ENCODE assay signal across 14 cellular contexts in the genomic region with DNA sequence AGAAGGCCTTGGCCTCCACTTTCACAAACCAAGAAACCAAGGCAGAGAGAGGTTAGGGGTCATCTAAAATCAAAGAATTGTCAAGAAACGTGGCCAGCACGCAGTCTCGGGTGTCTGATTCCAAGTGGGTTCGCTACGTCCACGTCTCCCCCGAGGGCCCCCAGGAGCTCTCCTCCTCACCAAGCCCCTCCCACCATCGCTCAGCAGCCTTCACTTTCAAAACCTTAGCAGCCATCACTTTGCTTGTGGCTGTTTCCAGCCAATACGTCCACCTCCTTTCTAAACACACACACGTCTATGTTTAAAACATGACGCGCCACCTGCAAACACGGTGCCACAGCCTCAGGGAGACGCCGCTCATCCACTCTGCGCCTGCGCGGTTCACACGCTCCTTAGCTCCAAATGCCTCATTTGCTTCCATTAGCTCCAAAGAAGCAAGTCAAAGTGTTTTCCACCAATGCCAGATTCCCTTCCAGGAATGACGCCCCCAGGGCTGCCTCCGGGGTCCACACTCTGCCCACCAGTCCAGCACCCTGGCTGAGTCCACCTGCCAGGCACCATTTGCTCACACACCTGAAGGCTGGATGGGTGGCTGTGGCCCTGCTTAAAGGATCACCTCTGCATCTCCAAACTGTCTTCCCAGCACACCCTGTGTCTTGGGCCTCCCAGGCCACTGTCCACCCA. TPM values are rescaled to one million over a fixed set of nuclear protein-coding genes. Genes with fewer than 3 reads are reported as not detected.
DNase-seq lines count a peak whose midpoint lies in the region; ATAC-seq and TF ChIP-seq lines count a peak whose summit lies in the region.
"Had no signal": no experiment of that assay in that cellular context is flagged by ENCODE, and none has a peak within 500 bp of the region (broad histone marks: within the 10 kb centered on the region; RNA-seq: fewer than 3 reads in every experiment).

No MANE protein-coding gene starts in this region.

- H2BK120ac ChIP-seq in trophoblast cell (ENCODE audit: insufficient read depth, low read length, poor library complexity) = no peak overlapping the region

- no peak overlapping the region for H3K23ac ChIP-seq in trophoblast cell (ENCODE audit: low read length)

- peaks cover 8% of the 10 kb centered on the region for H3K9me3 Mint-ChIP-seq in T-helper 1 cell treated with Interleukin-12 subunit alpha and Interleukin-12 subunit beta and Interleukin-4 antibody, amounts not matched to agents 30 μg/mL and 1 μg/mL, for 36 hours
- H3K9me3 Mint-ChIP-seq in HFFc6 = peaks cover 15% of the 10 kb centered on the region
- no peaks in the 10 kb centered on the region for H3K9me3 Mint-ChIP-seq in central memory CD8-positive, alpha-beta T cell
- H3K9me3 Mint-ChIP-seq in neural crest cell = no peaks in the 10 kb centered on the region

- no peak overlapping the region for H3K4ac ChIP-seq in trophoblast cell (ENCODE audit: low read depth, low read length)

- H3K9me3 ChIP-seq in trophoblast cell (ENCODE audit: insufficient read depth, low read depth, low read length) = no peaks in the 10 kb centered on the region
- H3K9me3 ChIP-seq: spleen, transverse colon had no signal

- peak overlapping the region; percentile 45 for H3K4me3 Mint-ChIP-seq in T-helper 1 cell treated with Interleukin-12 subunit alpha and Interleukin-12 subunit beta and Interleukin-4 antibody, amounts not matched to agents 30 μg/mL and 1 μg/mL, for 36 hours
- peak overlapping the region; percentile 3; the same call in 1 of the 2 replicates for H3K4me3 Mint-ChIP-seq in HFFc6
- H3K4me3 Mint-ChIP-seq in central memory CD8-positive, alpha-beta T cell = peak overlapping the region; percentile 100
- H3K4me3 Mint-ChIP-seq in neural crest cell = peak overlapping the region; percentile 64

- no peak overlapping the region for H2BK5ac ChIP-seq in trophoblast cell (ENCODE audit: low read depth, low read length, poor library complexity)

- peaks cover 20% of the 10 kb centered on the region for H3K79me1 ChIP-seq in trophoblast cell (ENCODE audit: low read length)

- no peak overlapping the region for H2AK5ac ChIP-seq in trophoblast cell (ENCODE audit: low read length)

- no peak overlapping the region for H4K91ac ChIP-seq in trophoblast cell (ENCODE audit: low read depth, low read length)

- WGBS in trophoblast cell (ENCODE audit: extremely low coverage, insufficient coverage, insufficient read length) = no CpG with 5 or more reads among the region's 21 CpGs

- no peak overlapping the region for H3K18ac ChIP-seq in trophoblast cell (ENCODE audit: low read length)

- ATAC-seq in central memory CD8-positive, alpha-beta T cell (replicated peaks; ENCODE audit: extremely low read depth, poor library complexity, severe bottlenecking) = no peak
- ATAC-seq in GM21423 (IDR thresholded peaks at IDR 0.05; ENCODE audit: unreplicated experiment) = no peak

- peaks cover 31 to 43% of the 10 kb centered on the region in 2 experiments for H3K4me1 ChIP-seq in trophoblast cell (ENCODE audit: control insufficient read depth in 1 of 2, insufficient read depth in 2 of 2, low read length in 2 of 2)

- no peak overlapping the region for H4K12ac ChIP-seq in trophoblast cell (ENCODE audit: low read depth, low read length)

- H3K27me3 Mint-ChIP-seq in T-helper 1 cell treated with Interleukin-12 subunit alpha and Interleukin-12 subunit beta and Interleukin-4 antibody, amounts not matched to agents 30 μg/mL and 1 μg/mL, for 36 hours (ENCODE audit: low read depth) = no peaks in the 10 kb centered on the region
- H3K27me3 Mint-ChIP-seq in HFFc6 (ENCODE audit: insufficient read depth) = peaks cover 15% of the 10 kb centered on the region
- no peaks in the 10 kb centered on the region for H3K27me3 Mint-ChIP-seq in central memory CD8-positive, alpha-beta T cell
- H3K27me3 Mint-ChIP-seq in neural crest cell (ENCODE audit: low read depth) = no peaks in the 10 kb centered on the region

- peaks cover 58% of the 10 kb centered on the region for H3K4me1 Mint-ChIP-seq in T-helper 1 cell treated with Interleukin-12 subunit alpha and Interleukin-12 subunit beta and Interleukin-4 antibody, amounts not matched to agents 30 μg/mL and 1 μg/mL, for 36 hours (ENCODE audit: low read depth)
- H3K4me1 Mint-ChIP-seq in HFFc6 (ENCODE audit: low read depth) (peaks cover 75% of the 10 kb centered on the region), neural crest cell (peaks cover 78% of the 10 kb centered on the region)
- H3K4me1 Mint-ChIP-seq in central memory CD8-positive, alpha-beta T cell = peaks cover 79% of the 10 kb centered on the region

- H3K4me3 ChIP-seq in trophoblast cell (ENCODE audit: low read depth, low read length) = no peak overlapping the region
- H3K4me3 ChIP-seq: spleen, transverse colon had no signal

- TF ChIP-seq CTCF in HFFc6 (IDR thresholded peaks at IDR 0.05) (no peak), neural crest cell (conservative IDR thresholded peaks at IDR 0.05) (no peak)

- peaks cover 3% of the 10 kb centered on the region in 2 experiments for H3K36me3 ChIP-seq in trophoblast cell (ENCODE audit: control insufficient read depth in 1 of 2, insufficient read depth in 2 of 2, low read length in 2 of 2)
- H3K36me3 ChIP-seq: transverse colon had no signal

- H3K14ac ChIP-seq in trophoblast cell (ENCODE audit: low read length) = no peak overlapping the region

- peaks cover 12% of the 10 kb centered on the region for H3K79me2 ChIP-seq in trophoblast cell (ENCODE audit: control insufficient read depth, insufficient read depth, low read length, poor library complexity)

- H2BK12ac ChIP-seq in trophoblast cell (ENCODE audit: low read length) = no peak overlapping the region

- peaks cover 54% of the 10 kb centered on the region for H3K36me3 Mint-ChIP-seq in T-helper 1 cell treated with Interleukin-12 subunit alpha and Interleukin-12 subunit beta and Interleukin-4 antibody, amounts not matched to agents 30 μg/mL and 1 μg/mL, for 36 hours (ENCODE audit: low read depth)
- H3K36me3 Mint-ChIP-seq in HFFc6 (ENCODE audit: low read depth) (peaks cover 34% of the 10 kb centered on the region), neural crest cell (ENCODE audit: low read depth) (no peaks in the 10 kb centered on the region)
- peaks cover 57% of the 10 kb centered on the region for H3K36me3 Mint-ChIP-seq in central memory CD8-positive, alpha-beta T cell (ENCODE audit: insufficient read depth)

- no peak overlapping the region for H2AFZ ChIP-seq in trophoblast cell (ENCODE audit: insufficient read depth, low read length, poor library complexity)

- H3K27ac ChIP-seq in trophoblast cell (ENCODE audit: low read depth, low read length) = no peak overlapping the region

- peak overlapping the region; percentile 82 for H3K27ac Mint-ChIP-seq in T-helper 1 cell treated with Interleukin-12 subunit alpha and Interleukin-12 subunit beta and Interleukin-4 antibody, amounts not matched to agents 30 μg/mL and 1 μg/mL, for 36 hours
- H3K27ac Mint-ChIP-seq in HFFc6 = peak overlapping the region; percentile 99
- H3K27ac Mint-ChIP-seq in central memory CD8-positive, alpha-beta T cell (ENCODE audit: low read depth) = peak overlapping the region; percentile 99
- peak overlapping the region; percentile 44 for H3K27ac Mint-ChIP-seq in neural crest cell (ENCODE audit: unreplicated experiment)

- H4K8ac ChIP-seq in trophoblast cell (ENCODE audit: low read depth, low read length) = no peak overlapping the region

- H3K27me3 ChIP-seq in trophoblast cell (ENCODE audit: insufficient read depth, low read length) = no peaks in the 10 kb centered on the region
- H3K27me3 ChIP-seq: spleen, transverse colon had no signal

- H3K9ac ChIP-seq in trophoblast cell (ENCODE audit: low read length) = no peak overlapping the region

- DNase-seq in T-helper 1 cell (no peak), HFFc6 (no peak), neural crest cell (ENCODE audit: low read depth, low spot score) (no peak), kidney glomerular epithelial cell (lab: John Stamatoyannopoulos, UW) (no peak), trophoblast cell (no peak)
- DNase-seq in central memory CD8-positive, alpha-beta T cell (ENCODE audit: low spot score in 2 of 2) = no peak
- DNase-seq: 8988T; activated CD8-positive, alpha-beta memory T cell treated with anti-CD3 and anti-CD28 coated beads, Interleukin-2, amount 50 U/mL, for 4 hours; spleen; transverse colon had no signal

- no peak overlapping the region for H3K4me2 ChIP-seq in trophoblast cell (ENCODE audit: low read length)

RNA-seq across cellular contexts. Expression of a gene that starts 5.5 kb away (rescaled TPM):
- 10 to 100 TPM; 31.6 to 37.6 (median 33.1) TPM for total RNA-seq in HFFc6 (2021; fragmentation: NEBNext Ultra II Directional; extraction: Animal tissue kit (Norgen Biotek cat#: 25700))
- total RNA-seq in neural crest cell = 29.5 and 31.5 TPM in 2 replicates
- polyA plus RNA-seq in trophoblast cell (2013) = 12.8 and 13.0 TPM in 2 replicates

RNA-seq across cellular contexts. Expression of a gene that starts 52.1 kb away (rescaled TPM):
- not detected for total RNA-seq in HFFc6 (2021; fragmentation: NEBNext Ultra II Directional; extraction: Animal tissue kit (Norgen Biotek cat#: 25700))
- not detected in 2 replicates for total RNA-seq in neural crest cell
- polyA plus RNA-seq in trophoblast cell (2013) = not detected in 2 replicates
- total RNA-seq: spleen, transverse colon had no signal
- polyA plus RNA-seq: keratinocyte, neural cell had no signal

Comparison
In these comparisons a context has a peak if more than half of its experiments do, and no peak if none do; other contexts are left out.
1. H3K27ac Mint-ChIP-seq: peak in every context shown above with its lines; median percentile 99 in HFFc6; 99 in central memory CD8-positive, alpha-beta T cell; 82 in T-helper 1 cell treated with Interleukin-12 subunit alpha and Interleukin-12 subunit beta and Interleukin-4 antibody, amounts not matched to agents 30 μg/mL and 1 μg/mL, for 36 hours; 44 in neural crest cell.
2. H3K4me3 Mint-ChIP-seq: peak in every context shown above with its lines; median percentile 100 in central memory CD8-positive, alpha-beta T cell; 64 in neural crest cell; 45 in T-helper 1 cell treated with Interleukin-12 subunit alpha and Interleukin-12 subunit beta and Interleukin-4 antibody, amounts not matched to agents 30 μg/mL and 1 μg/mL, for 36 hours; 3 in HFFc6.